ENCODE assay signal across 36 cellular contexts in the genomic region with DNA sequence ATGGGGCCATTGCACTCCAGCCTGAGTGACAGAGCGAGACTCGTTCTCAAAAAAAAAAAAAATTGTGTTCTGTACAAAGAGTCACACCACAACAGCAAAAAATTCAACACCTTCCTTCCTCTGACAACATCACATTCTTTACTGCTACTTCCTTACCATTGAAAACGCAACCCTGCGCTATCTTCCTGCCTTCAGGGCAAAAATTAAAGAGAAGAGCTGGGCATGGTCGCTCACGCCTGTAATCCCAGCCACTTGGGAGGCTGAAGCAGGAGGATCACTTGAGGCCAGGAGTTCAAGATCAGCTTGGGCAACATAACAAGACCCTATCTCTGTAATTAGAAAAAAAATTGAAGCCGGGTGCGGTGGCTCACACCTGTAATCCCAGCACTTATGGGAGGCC. TPM values are rescaled to one million over a fixed set of nuclear protein-coding genes. Genes with fewer than 3 reads are reported as not detected.
A peak's percentile ranks its signal among the peaks of the same experiment; 100 is the strongest.
DNase-seq lines count a peak whose midpoint lies in the region; ATAC-seq and TF ChIP-seq lines count a peak whose summit lies in the region.
"Had no signal": no experiment of that assay in that cellular context is flagged by ENCODE, and none has a peak within 500 bp of the region (broad histone marks: within the 10 kb centered on the region; RNA-seq: fewer than 3 reads in every experiment).

No MANE protein-coding gene starts in this region.

- H3K4me2 ChIP-seq in neural progenitor cell: no peak overlapping the region
- H3K4me2 ChIP-seq: A549 had no signal

- H3K9ac ChIP-seq in neural progenitor cell: no peak overlapping the region
- H3K9ac ChIP-seq: parathyroid adenoma had no signal

- H3K4me1 Mint-ChIP-seq in neural progenitor cell: peaks cover 20% of the 10 kb centered on the region
- H3K4me1 Mint-ChIP-seq in glutamatergic neuron (ENCODE audit: low read depth, unreplicated experiment): peaks cover 17% of the 10 kb centered on the region
- H3K4me1 Mint-ChIP-seq: activated naive CD8-positive, alpha-beta T cell treated with anti-CD3 and anti-CD28 coated beads, Interleukin-2, amount 10 ng/mL, durations not matched to agents 7 days and 5 days; CD4-positive, alpha-beta memory T cell; central memory CD8-positive, alpha-beta T cell had no signal

- H3K27me3 ChIP-seq in AG04450 (ENCODE audit: control insufficient read depth, insufficient read depth, low read length) (no peaks in the 10 kb centered on the region), esophagus muscularis mucosa (no peaks in the 10 kb centered on the region), neural progenitor cell (no peaks in the 10 kb centered on the region), thoracic aorta (replicated peaks; ENCODE audit: insufficient read depth) (no peaks in the 10 kb centered on the region)
- H3K27me3 ChIP-seq: SJSA1, tibial nerve had no signal

- H3K4me1 ChIP-seq in esophagus muscularis mucosa (peaks cover 6 to 34% (median 22%) of the 10 kb centered on the region in 4 donors), neural progenitor cell (peaks cover 19% of the 10 kb centered on the region), thoracic aorta (ENCODE audit: control insufficient read depth in 1 of 2, low read depth in 2 of 2) (peaks cover 3 to 18% of the 10 kb centered on the region in 2 donors)
- H3K4me1 ChIP-seq: parathyroid adenoma, SJSA1 had no signal

- H2AFZ ChIP-seq in neural progenitor cell (replicated peaks): no peak overlapping the region
- H2AFZ ChIP-seq: parathyroid adenoma had no signal

- TF ChIP-seq POLR2A in esophagus muscularis mucosa (IDR thresholded peaks at IDR 0.05; ENCODE audit: low read depth): no peak

- no peak overlapping the region for H3K27ac Mint-ChIP-seq in neural progenitor cell
- no peak overlapping the region for H3K27ac Mint-ChIP-seq in glutamatergic neuron (ENCODE audit: unreplicated experiment)
- H3K27ac Mint-ChIP-seq: activated naive CD8-positive, alpha-beta T cell treated with anti-CD3 and anti-CD28 coated beads, Interleukin-2, amount 10 ng/mL, durations not matched to agents 7 days and 5 days; effector memory CD8-positive, alpha-beta T cell; naive thymus-derived CD8-positive, alpha-beta T cell had no signal

- no peaks in the 10 kb centered on the region for H3K36me3 Mint-ChIP-seq in neural progenitor cell
- H3K36me3 Mint-ChIP-seq in glutamatergic neuron (ENCODE audit: unreplicated experiment): no peaks in the 10 kb centered on the region
- H3K36me3 Mint-ChIP-seq: activated naive CD8-positive, alpha-beta T cell treated with anti-CD3 and anti-CD28 coated beads, Interleukin-2, amount 10 ng/mL, durations not matched to agents 7 days and 5 days; CD4-positive, alpha-beta memory T cell; naive thymus-derived CD8-positive, alpha-beta T cell had no signal

- H3F3A ChIP-seq in neural progenitor cell (ENCODE audit: low read depth): peaks cover 38% of the 10 kb centered on the region

- H3K9me3 ChIP-seq in AG04450 (ENCODE audit: control insufficient read depth, insufficient read depth, low read length) (no peaks in the 10 kb centered on the region; the same call in 1 of the 2 replicates), esophagus muscularis mucosa (no peaks in the 10 kb centered on the region), neural progenitor cell (ENCODE audit: low read depth) (no peaks in the 10 kb centered on the region), thoracic aorta (no peaks in the 10 kb centered on the region)
- H3K9me3 ChIP-seq: A549, SJSA1, tibial nerve had no signal

- no peak for DNase-seq in AG04450 (ENCODE audit: low read depth, low spot score)
- DNase-seq in esophagus muscularis mucosa (ENCODE audit: extremely low spot score): no peak
- DNase-seq in neural progenitor cell (ENCODE audit: low spot score): no peak
- DNase-seq in thoracic aorta (ENCODE audit: low spot score): no peak
- no peak for DNase-seq in glutamatergic neuron
- DNase-seq in activated CD4-positive, alpha-beta T cell treated with anti-CD3 and anti-CD28 coated beads, Interleukin-2, amount 50 U/mL, for 4 hours: no peak
- DNase-seq: activated CD4-positive, alpha-beta T cell treated with anti-CD3 and anti-CD28 coated beads for 48 hours; activated effector memory CD4-positive, alpha-beta T cell treated with anti-CD3 and anti-CD28 coated beads, Interleukin-2, amount 50 U/mL, for 16 hours; activated naive CD8-positive, alpha-beta T cell treated with anti-CD3 and anti-CD28 coated beads, Interleukin-2, amount 10 ng/mL, durations not matched to agents 7 days and 5 days; activated T-cell treated with anti-CD3 and anti-CD28 coated beads, Interleukin-2, amount 50 U/mL, for 1 hour; AML-193; CD4-positive, alpha-beta memory T cell; effector memory CD8-positive, alpha-beta T cell; KBM-7; naive thymus-derived CD8-positive, alpha-beta T cell; NCI-H1092 treated with DMSO at 0.1 percent for 48 hours; NCI-H187 treated with DMSO at 0.1 percent for 48 hours; NCI-H2171 treated with DMSO at 0.1 percent for 48 hours; NCI-H510A; stimulated activated CD4-positive, alpha-beta T cell treated with anti-CD3 and anti-CD28 coated beads, Interleukin-2, amount 100 ng/mL, for 24 hours; stimulated activated naive CD8-positive, alpha-beta T cell treated with anti-CD3 and anti-CD28 coated beads, Interleukin-15, Interleukin-2, amounts not matched to agents 100 U/mL and 50 U/mL, for 24 hours; T1000 had no signal

- no peak overlapping the region for H3K4me3 ChIP-seq in AG04450 (ENCODE audit: low read depth, low read length)
- H3K4me3 ChIP-seq in esophagus muscularis mucosa: no peak overlapping the region
- H3K4me3 ChIP-seq in neural progenitor cell: no peak overlapping the region
- no peak overlapping the region for H3K4me3 ChIP-seq in thoracic aorta
- H3K4me3 ChIP-seq: A549, SJSA1, tibial nerve had no signal

- WGBS in esophagus muscularis mucosa: 86% methylated on average over 8 of the region's 8 CpGs

- CTCF ChIA-PET in AG04450 (lab: Charles Lee): interaction anchor here (1.0 kb wide), 1 partner anchor 9 kb away, joined by 3 read pairs; no protein-coding TSS in a partner anchor

- H3K36me3 ChIP-seq in esophagus muscularis mucosa (no peaks in the 10 kb centered on the region), neural progenitor cell (no peaks in the 10 kb centered on the region), thoracic aorta (no peaks in the 10 kb centered on the region)
- H3K36me3 ChIP-seq: SJSA1, tibial nerve had no signal

- H3K27me3 Mint-ChIP-seq in neural progenitor cell (ENCODE audit: insufficient read depth, low read depth) (peaks cover 3% of the 10 kb centered on the region), glutamatergic neuron (ENCODE audit: unreplicated experiment) (peaks cover 5% of the 10 kb centered on the region)
- H3K27me3 Mint-ChIP-seq: activated naive CD8-positive, alpha-beta T cell treated with anti-CD3 and anti-CD28 coated beads, Interleukin-2, amount 10 ng/mL, durations not matched to agents 7 days and 5 days; CD4-positive, alpha-beta memory T cell; central memory CD8-positive, alpha-beta T cell; naive thymus-derived CD8-positive, alpha-beta T cell had no signal

- no peaks in the 10 kb centered on the region for H3K79me2 ChIP-seq in neural progenitor cell (ENCODE audit: low read depth)
- H3K79me2 ChIP-seq: parathyroid adenoma had no signal

- no peaks in the 10 kb centered on the region for H3K9me3 Mint-ChIP-seq in neural progenitor cell
- peaks cover 4% of the 10 kb centered on the region for H3K9me3 Mint-ChIP-seq in glutamatergic neuron (ENCODE audit: unreplicated experiment)
- H3K9me3 Mint-ChIP-seq: activated naive CD8-positive, alpha-beta T cell treated with anti-CD3 and anti-CD28 coated beads, Interleukin-2, amount 10 ng/mL, durations not matched to agents 7 days and 5 days; CD4-positive, alpha-beta memory T cell; central memory CD8-positive, alpha-beta T cell; effector memory CD8-positive, alpha-beta T cell; naive thymus-derived CD8-positive, alpha-beta T cell had no signal

- intact Hi-C loops in esophagus muscularis mucosa (cut with DNase I): no loop called here

- TF ChIP-seq EP300 in esophagus muscularis mucosa (IDR thresholded peaks at IDR 0.05): no peak

- TF ChIP-seq CTCF in AG04450 (IDR thresholded peaks at IDR 0.05; ENCODE audit: low read depth, low read length) (no peak), esophagus muscularis mucosa (IDR thresholded peaks at IDR 0.05) (no peak), neural progenitor cell (IDR thresholded peaks at IDR 0.05) (no peak), thoracic aorta (IDR thresholded peaks at IDR 0.05) (no peak), glutamatergic neuron (IDR thresholded peaks at IDR 0.05; ENCODE audit: partially characterized antibody, unreplicated experiment) (no peak)

- H4K20me1 ChIP-seq in neural progenitor cell (ENCODE audit: low read depth): no peaks in the 10 kb centered on the region

- H3K4me3 Mint-ChIP-seq in neural progenitor cell (no peak overlapping the region), glutamatergic neuron (ENCODE audit: unreplicated experiment) (no peak overlapping the region)
- H3K4me3 Mint-ChIP-seq: activated naive CD8-positive, alpha-beta T cell treated with anti-CD3 and anti-CD28 coated beads, Interleukin-2, amount 10 ng/mL, durations not matched to agents 7 days and 5 days; CD4-positive, alpha-beta memory T cell; central memory CD8-positive, alpha-beta T cell; effector memory CD8-positive, alpha-beta T cell had no signal

- peak overlapping the region; percentile 77 for H3K27ac ChIP-seq in AG04450 (ENCODE audit: low read depth, low read length)
- H3K27ac ChIP-seq in esophagus muscularis mucosa (replicated peaks in 1 of 4): peak overlapping the region; percentile 68 to 83 (median 76)
- peak overlapping the region; percentile 98 for H3K27ac ChIP-seq in neural progenitor cell
- H3K27ac ChIP-seq in thoracic aorta: peak overlapping the region; percentile 32 to 73
- H3K27ac ChIP-seq: A549, parathyroid adenoma, SJSA1 had no signal

- ATAC-seq in thoracic aorta (ENCODE audit: insufficient number of reproducible peaks, low FRiP score, low read depth): no peak
- ATAC-seq in HG02610 (IDR thresholded peaks at IDR 0.05; ENCODE audit: unreplicated experiment): no peak
- no peak for ATAC-seq in HG03175 (IDR thresholded peaks at IDR 0.05; ENCODE audit: unreplicated experiment)
- ATAC-seq: A549; effector memory CD8-positive, alpha-beta T cell; naive thymus-derived CD8-positive, alpha-beta T cell; stimulated activated naive CD8-positive, alpha-beta T cell treated with anti-CD3 and anti-CD28 coated beads, Interleukin-15, Interleukin-2, amounts not matched to agents 100 U/mL and 50 U/mL, for 24 hours had no signal

- POLR2A ChIA-PET in AG04450 (lab: Yijun Ruan, JAX): interaction anchor here (0.6 to 2.1 kb wide), 3 partner anchors 11 to 464 kb away, joined by 3 to 10 read pairs (median 6); a partner anchor contains a TSS

RNA-seq across cellular contexts. Expression of a gene that starts 9.4 kb away (rescaled TPM):
- 9.9 and 11.6 TPM in 2 replicates for polyA plus RNA-seq in AG04450 (2011; rRNA removed)
- polyA minus RNA-seq in AG04450 (2011; rRNA and poly(A)+ RNA removed): 5.5 and 6.6 TPM in 2 replicates
- total RNA-seq in esophagus muscularis mucosa (10 to 100 TPM; 32.0 to 78.2 (median 52.1) TPM), neural progenitor cell (ENCODE audit: low replicate concordance) (7.0 and 51.8 TPM in 2 replicates), thoracic aorta (10 to 100 TPM; 28.2 to 31.0 TPM), glutamatergic neuron (ENCODE audit: unreplicated experiment) (56.9 TPM)

RNA-seq across cellular contexts. Expression of a gene that starts 10.6 kb away (rescaled TPM):
- 4.5 and 8.5 TPM in 2 replicates for polyA plus RNA-seq in AG04450 (2011; rRNA removed)
- 2.0 and 3.0 TPM in 2 replicates for polyA minus RNA-seq in AG04450 (2011; rRNA and poly(A)+ RNA removed)
- total RNA-seq in esophagus muscularis mucosa (10 to 100 TPM; 15.0 to 34.2 (median 28.4) TPM), neural progenitor cell (ENCODE audit: low replicate concordance) (2.2 and 30.0 TPM in 2 replicates), thoracic aorta (10 to 100 TPM; 13.4 to 18.7 TPM), glutamatergic neuron (ENCODE audit: unreplicated experiment) (59.7 TPM)

RNA-seq across cellular contexts. Expression of a gene that starts 44.2 kb away (rescaled TPM):
- not detected in 2 replicates for polyA plus RNA-seq in AG04450 (2011; rRNA removed)
- not detected in 2 replicates for polyA minus RNA-seq in AG04450 (2011; rRNA and poly(A)+ RNA removed)
- total RNA-seq in esophagus muscularis mucosa: not detected
- 0.71 and 1.8 TPM in 2 replicates for total RNA-seq in neural progenitor cell (ENCODE audit: low replicate concordance)
- not detected for total RNA-seq in thoracic aorta
- total RNA-seq in glutamatergic neuron (ENCODE audit: unreplicated experiment): not detected
- total RNA-seq: activated CD8-positive, alpha-beta memory T cell treated with anti-CD3 and anti-CD28 coated beads for 36 hours; activated naive CD8-positive, alpha-beta T cell treated with anti-CD3 and anti-CD28 coated beads, Interleukin-2, amount 10 ng/mL, durations not matched to agents 7 days and 5 days; CD4-positive, alpha-beta memory T cell; epithelial cell of proximal tubule; H1; HT1080; liver; M059J; mononuclear cell; naive thymus-derived CD8-positive, alpha-beta T cell; SJSA1; tibial nerve had no signal
- polyA plus RNA-seq: A549; CD4-positive, alpha-beta memory T cell; naive thymus-derived CD8-positive, alpha-beta T cell had no signal
